ENCODE assay signal across 1 cellular context in genomic region chr6:166587631-166588413, GRCh38.
A peak's percentile ranks its signal among the peaks of the same experiment; 100 is the strongest.
TF ChIP-seq lines count a peak whose summit lies in the region.

No MANE protein-coding gene starts in this region.

TF ChIP-seq in GM12878, 131 proteins besides CTCF, POLR2A, EP300 and RAD21 (continued from another document and continues in another):
- TF ChIP-seq, protein P1, sequence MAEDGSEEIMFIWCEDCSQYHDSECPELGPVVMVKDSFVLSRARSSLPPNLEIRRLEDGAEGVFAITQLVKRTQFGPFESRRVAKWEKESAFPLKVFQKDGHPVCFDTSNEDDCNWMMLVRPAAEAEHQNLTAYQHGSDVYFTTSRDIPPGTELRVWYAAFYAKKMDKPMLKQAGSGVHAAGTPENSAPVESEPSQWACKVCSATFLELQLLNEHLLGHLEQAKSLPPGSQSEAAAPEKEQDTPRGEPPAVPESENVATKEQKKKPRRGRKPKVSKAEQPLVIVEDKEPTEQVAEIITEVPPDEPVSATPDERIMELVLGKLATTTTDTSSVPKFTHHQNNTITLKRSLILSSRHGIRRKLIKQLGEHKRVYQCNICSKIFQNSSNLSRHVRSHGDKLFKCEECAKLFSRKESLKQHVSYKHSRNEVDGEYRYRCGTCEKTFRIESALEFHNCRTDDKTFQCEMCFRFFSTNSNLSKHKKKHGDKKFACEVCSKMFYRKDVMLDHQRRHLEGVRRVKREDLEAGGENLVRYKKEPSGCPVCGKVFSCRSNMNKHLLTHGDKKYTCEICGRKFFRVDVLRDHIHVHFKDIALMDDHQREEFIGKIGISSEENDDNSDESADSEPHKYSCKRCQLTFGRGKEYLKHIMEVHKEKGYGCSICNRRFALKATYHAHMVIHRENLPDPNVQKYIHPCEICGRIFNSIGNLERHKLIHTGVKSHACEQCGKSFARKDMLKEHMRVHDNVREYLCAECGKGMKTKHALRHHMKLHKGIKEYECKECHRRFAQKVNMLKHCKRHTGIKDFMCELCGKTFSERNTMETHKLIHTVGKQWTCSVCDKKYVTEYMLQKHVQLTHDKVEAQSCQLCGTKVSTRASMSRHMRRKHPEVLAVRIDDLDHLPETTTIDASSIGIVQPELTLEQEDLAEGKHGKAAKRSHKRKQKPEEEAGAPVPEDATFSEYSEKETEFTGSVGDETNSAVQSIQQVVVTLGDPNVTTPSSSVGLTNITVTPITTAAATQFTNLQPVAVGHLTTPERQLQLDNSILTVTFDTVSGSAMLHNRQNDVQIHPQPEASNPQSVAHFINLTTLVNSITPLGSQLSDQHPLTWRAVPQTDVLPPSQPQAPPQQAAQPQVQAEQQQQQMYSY (CRISPR knock-in tag; IDR thresholded peaks at IDR 0.05) = no peak
- TF ChIP-seq TCF3 (IDR thresholded peaks at IDR 0.05; ENCODE audit: borderline replicate concordance, insufficient read depth, low read depth, low read length) = peak; percentile 85; the same call in 1 of the 2 replicates
- TF ChIP-seq, protein P2, sequence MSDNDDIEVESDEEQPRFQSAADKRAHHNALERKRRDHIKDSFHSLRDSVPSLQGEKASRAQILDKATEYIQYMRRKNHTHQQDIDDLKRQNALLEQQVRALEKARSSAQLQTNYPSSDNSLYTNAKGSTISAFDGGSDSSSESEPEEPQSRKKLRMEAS (IDR thresholded peaks at IDR 0.05; ENCODE audit: low read depth, low read length) = no peak
- no peak for TF ChIP-seq MEF2B (IDR thresholded peaks at IDR 0.05; ENCODE audit: partially characterized antibody, poor library complexity, severe bottlenecking)
- no peak for TF ChIP-seq ESRRA (IDR thresholded peaks at IDR 0.05; ENCODE audit: low read length)
- TF ChIP-seq NBN (IDR thresholded peaks at IDR 0.05) = no peak
- TF ChIP-seq, protein P3, sequence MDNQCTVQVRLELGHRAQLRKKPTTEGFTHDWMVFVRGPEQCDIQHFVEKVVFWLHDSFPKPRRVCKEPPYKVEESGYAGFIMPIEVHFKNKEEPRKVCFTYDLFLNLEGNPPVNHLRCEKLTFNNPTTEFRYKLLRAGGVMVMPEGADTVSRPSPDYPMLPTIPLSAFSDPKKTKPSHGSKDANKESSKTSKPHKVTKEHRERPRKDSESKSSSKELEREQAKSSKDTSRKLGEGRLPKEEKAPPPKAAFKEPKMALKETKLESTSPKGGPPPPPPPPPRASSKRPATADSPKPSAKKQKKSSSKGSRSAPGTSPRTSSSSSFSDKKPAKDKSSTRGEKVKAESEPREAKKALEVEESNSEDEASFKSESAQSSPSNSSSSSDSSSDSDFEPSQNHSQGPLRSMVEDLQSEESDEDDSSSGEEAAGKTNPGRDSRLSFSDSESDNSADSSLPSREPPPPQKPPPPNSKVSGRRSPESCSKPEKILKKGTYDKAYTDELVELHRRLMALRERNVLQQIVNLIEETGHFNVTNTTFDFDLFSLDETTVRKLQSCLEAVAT (IDR thresholded peaks at IDR 0.05) = no peak
- no peak for TF ChIP-seq STAT3 (IDR thresholded peaks at IDR 0.05; ENCODE audit: low read depth, low read length)
- no peak for TF ChIP-seq KAT2A (conservative IDR thresholded peaks at IDR 0.05; ENCODE audit: control insufficient read depth, low read depth, low read length)
- no peak for TF ChIP-seq SP1 (IDR thresholded peaks at IDR 0.05; ENCODE audit: low read depth, low read length)
- no peak for TF ChIP-seq NRF1 (conservative IDR thresholded peaks at IDR 0.05; ENCODE audit: low read depth, low read length)
- no peak for TF ChIP-seq NR2C1 (IDR thresholded peaks at IDR 0.05)
- no peak for TF ChIP-seq ZNF24 (IDR thresholded peaks at IDR 0.05)
- no peak for TF ChIP-seq SUZ12 (IDR thresholded peaks at IDR 0.05; ENCODE audit: unreplicated experiment)
- TF ChIP-seq EZH2 (IDR thresholded peaks at IDR 0.05; ENCODE audit: borderline replicate concordance, control insufficient read depth, low read depth, low read length) = no peak
- no peak for TF ChIP-seq JUNB (IDR thresholded peaks at IDR 0.05)
- TF ChIP-seq, protein P4, sequence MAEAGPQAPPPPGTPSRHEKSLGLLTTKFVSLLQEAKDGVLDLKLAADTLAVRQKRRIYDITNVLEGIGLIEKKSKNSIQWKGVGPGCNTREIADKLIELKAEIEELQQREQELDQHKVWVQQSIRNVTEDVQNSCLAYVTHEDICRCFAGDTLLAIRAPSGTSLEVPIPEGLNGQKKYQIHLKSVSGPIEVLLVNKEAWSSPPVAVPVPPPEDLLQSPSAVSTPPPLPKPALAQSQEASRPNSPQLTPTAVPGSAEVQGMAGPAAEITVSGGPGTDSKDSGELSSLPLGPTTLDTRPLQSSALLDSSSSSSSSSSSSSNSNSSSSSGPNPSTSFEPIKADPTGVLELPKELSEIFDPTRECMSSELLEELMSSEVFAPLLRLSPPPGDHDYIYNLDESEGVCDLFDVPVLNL (IDR thresholded peaks at IDR 0.05; ENCODE audit: low read depth, low read length) = no peak
- TF ChIP-seq ZBED1 (IDR thresholded peaks at IDR 0.05; ENCODE audit: borderline replicate concordance) = no peak
- no peak for TF ChIP-seq NFXL1 (IDR thresholded peaks at IDR 0.05; ENCODE audit: borderline replicate concordance)
- TF ChIP-seq ETV6 (conservative IDR thresholded peaks at IDR 0.05 in 1 of 2, IDR thresholded peaks at IDR 0.05 in 1 of 2; ENCODE audit: borderline replicate concordance in 1 of 2, low read depth in 1 of 2) = no peak
- TF ChIP-seq ZBTB40 (IDR thresholded peaks at IDR 0.05; ENCODE audit: borderline replicate concordance) = no peak
- TF ChIP-seq MYB (IDR thresholded peaks at IDR 0.05; ENCODE audit: borderline replicate concordance, low read depth, low read length) = no peak
- peak; percentile 50; the same call in 1 of the 2 replicates for TF ChIP-seq IRF4 (IDR thresholded peaks at IDR 0.05; ENCODE audit: low read depth, low read length)
- no peak for TF ChIP-seq WRNIP1 (IDR thresholded peaks at IDR 0.05; ENCODE audit: borderline replicate concordance, low read depth, low read length)
- no peak for TF ChIP-seq GATAD2B (conservative IDR thresholded peaks at IDR 0.05; ENCODE audit: low read depth)
- no peak for TF ChIP-seq HDAC2 (IDR thresholded peaks at IDR 0.05)
- peak; percentile 50 for TF ChIP-seq GABPA (IDR thresholded peaks at IDR 0.05; ENCODE audit: low read depth)
- TF ChIP-seq CHD2 (IDR thresholded peaks at IDR 0.05; ENCODE audit: borderline replicate concordance, low read depth, low read length) = no peak
- no peak for TF ChIP-seq NKRF (conservative IDR thresholded peaks at IDR 0.05)
- TF ChIP-seq CBX5 (IDR thresholded peaks at IDR 0.05; ENCODE audit: low read depth) = no peak
- TF ChIP-seq, protein P5, sequence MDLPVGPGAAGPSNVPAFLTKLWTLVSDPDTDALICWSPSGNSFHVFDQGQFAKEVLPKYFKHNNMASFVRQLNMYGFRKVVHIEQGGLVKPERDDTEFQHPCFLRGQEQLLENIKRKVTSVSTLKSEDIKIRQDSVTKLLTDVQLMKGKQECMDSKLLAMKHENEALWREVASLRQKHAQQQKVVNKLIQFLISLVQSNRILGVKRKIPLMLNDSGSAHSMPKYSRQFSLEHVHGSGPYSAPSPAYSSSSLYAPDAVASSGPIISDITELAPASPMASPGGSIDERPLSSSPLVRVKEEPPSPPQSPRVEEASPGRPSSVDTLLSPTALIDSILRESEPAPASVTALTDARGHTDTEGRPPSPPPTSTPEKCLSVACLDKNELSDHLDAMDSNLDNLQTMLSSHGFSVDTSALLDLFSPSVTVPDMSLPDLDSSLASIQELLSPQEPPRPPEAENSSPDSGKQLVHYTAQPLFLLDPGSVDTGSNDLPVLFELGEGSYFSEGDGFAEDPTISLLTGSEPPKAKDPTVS (IDR thresholded peaks at IDR 0.05; ENCODE audit: low read depth, low read length) = no peak
- TF ChIP-seq, protein P6, sequence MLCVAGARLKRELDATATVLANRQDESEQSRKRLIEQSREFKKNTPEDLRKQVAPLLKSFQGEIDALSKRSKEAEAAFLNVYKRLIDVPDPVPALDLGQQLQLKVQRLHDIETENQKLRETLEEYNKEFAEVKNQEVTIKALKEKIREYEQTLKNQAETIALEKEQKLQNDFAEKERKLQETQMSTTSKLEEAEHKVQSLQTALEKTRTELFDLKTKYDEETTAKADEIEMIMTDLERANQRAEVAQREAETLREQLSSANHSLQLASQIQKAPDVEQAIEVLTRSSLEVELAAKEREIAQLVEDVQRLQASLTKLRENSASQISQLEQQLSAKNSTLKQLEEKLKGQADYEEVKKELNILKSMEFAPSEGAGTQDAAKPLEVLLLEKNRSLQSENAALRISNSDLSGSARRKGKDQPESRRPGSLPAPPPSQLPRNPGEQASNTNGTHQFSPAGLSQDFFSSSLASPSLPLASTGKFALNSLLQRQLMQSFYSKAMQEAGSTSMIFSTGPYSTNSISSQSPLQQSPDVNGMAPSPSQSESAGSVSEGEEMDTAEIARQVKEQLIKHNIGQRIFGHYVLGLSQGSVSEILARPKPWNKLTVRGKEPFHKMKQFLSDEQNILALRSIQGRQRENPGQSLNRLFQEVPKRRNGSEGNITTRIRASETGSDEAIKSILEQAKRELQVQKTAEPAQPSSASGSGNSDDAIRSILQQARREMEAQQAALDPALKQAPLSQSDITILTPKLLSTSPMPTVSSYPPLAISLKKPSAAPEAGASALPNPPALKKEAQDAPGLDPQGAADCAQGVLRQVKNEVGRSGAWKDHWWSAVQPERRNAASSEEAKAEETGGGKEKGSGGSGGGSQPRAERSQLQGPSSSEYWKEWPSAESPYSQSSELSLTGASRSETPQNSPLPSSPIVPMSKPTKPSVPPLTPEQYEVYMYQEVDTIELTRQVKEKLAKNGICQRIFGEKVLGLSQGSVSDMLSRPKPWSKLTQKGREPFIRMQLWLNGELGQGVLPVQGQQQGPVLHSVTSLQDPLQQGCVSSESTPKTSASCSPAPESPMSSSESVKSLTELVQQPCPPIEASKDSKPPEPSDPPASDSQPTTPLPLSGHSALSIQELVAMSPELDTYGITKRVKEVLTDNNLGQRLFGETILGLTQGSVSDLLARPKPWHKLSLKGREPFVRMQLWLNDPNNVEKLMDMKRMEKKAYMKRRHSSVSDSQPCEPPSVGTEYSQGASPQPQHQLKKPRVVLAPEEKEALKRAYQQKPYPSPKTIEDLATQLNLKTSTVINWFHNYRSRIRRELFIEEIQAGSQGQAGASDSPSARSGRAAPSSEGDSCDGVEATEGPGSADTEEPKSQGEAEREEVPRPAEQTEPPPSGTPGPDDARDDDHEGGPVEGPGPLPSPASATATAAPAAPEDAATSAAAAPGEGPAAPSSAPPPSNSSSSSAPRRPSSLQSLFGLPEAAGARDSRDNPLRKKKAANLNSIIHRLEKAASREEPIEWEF (IDR thresholded peaks at IDR 0.05; ENCODE audit: insufficient replicate concordance, low read depth, low read length) = no peak
- peak; percentile 91 for TF ChIP-seq REST (IDR thresholded peaks at IDR 0.05; ENCODE audit: low read depth, low read length)
- TF ChIP-seq PML (IDR thresholded peaks at IDR 0.05; ENCODE audit: low read length) = no peak
